ENCODE assay signal across 8 cellular contexts in genomic region chr7:100049441-100050291, GRCh38. TPM values are rescaled to one million over a fixed set of nuclear protein-coding genes. Genes with fewer than 3 reads are reported as not detected.
DNase-seq lines count a peak whose midpoint lies in the region; ATAC-seq and TF ChIP-seq lines count a peak whose summit lies in the region.

Gene ZSCAN21 (plus strand): TSS chr7:100049774. CDS start chr7:100057007, 7,233 bp downstream.

- peak within 1 kb of the TSS; percentile 93 to 99 for H3K27ac ChIP-seq in prostate gland

- intact Hi-C loops in left ventricle myocardium superior (cut with micrococcal nuclease) (loop anchor here (10.0 kb wide), 1 partner anchor 55 kb away; no protein-coding TSS in a partner anchor), prostate gland (cut with DNase I) (loop anchor here (5.0 kb wide), 1 partner anchor 57 kb away; no protein-coding TSS in a partner anchor)

- no peaks in the 10 kb centered on the region for H3K36me3 ChIP-seq in prostate gland

- peak; percentile 5 for TF ChIP-seq CTCF in GM12865 (IDR thresholded peaks at IDR 0.05; ENCODE audit: insufficient read depth, low read depth, low read length, missing control alignments)
- TF ChIP-seq CTCF in prostate gland (IDR thresholded peaks at IDR 0.05): peak in 3 of 4 experiments; percentile 14 to 37 (median 30)

- WGBS in prostate gland: 2% methylated on average over 46 of the region's 47 CpGs

- ATAC-seq in HG02610 (IDR thresholded peaks at IDR 0.05; ENCODE audit: unreplicated experiment): peak; percentile 88
- ATAC-seq in left ventricle myocardium superior: peak; percentile 99

- H3K4me3 ChIP-seq in GM12865 (ENCODE audit: low read depth, low read length) (peak within 1 kb of the TSS; percentile 75), prostate gland (peak within 1 kb of the TSS; percentile 59 to 82)

- DNase-seq in GM12865 (ENCODE audit: low read depth) (peak; percentile 77), NCI-H1105 (lab: John Stamatoyannopoulos, UW) (peak; percentile 71), T-helper 1 cell (peak; percentile 58 to 78 (median 72)), amygdala (lab: John Stamatoyannopoulos, UW) (peak in 55 of 56 donors; percentile 32 to 86 (median 73)), left ventricle myocardium superior (peak; percentile 93), prostate gland (ENCODE audit: low spot score) (peak; percentile 77), ureter (ENCODE audit: low spot score) (peak; percentile 87)

- H3K27me3 ChIP-seq in prostate gland (replicated peaks; ENCODE audit: insufficient read depth): no peaks in the 10 kb centered on the region

- H3K4me1 ChIP-seq in prostate gland (replicated peaks): no peaks in the 10 kb centered on the region

- peak; percentile 67 for TF ChIP-seq POLR2A in prostate gland (IDR thresholded peaks at IDR 0.05)

- H3K9me3 ChIP-seq in prostate gland: no peaks in the 10 kb centered on the region

RNA-seq across cellular contexts. Expression of gene ZSCAN21, which starts in this region (rescaled TPM):
- total RNA-seq in left ventricle myocardium superior: 7.7 TPM
- 10 to 100 TPM; 24.6 to 38.0 TPM for total RNA-seq in prostate gland
- 13.3 TPM for total RNA-seq in ureter

Comparison
In these comparisons a context has a peak if more than half of its experiments do, and no peak if none do; other contexts are left out.
1. Peak in every context shown above with its lines: DNase-seq, ATAC-seq, H3K4me3 ChIP-seq and H3K27ac ChIP-seq.